16 cellular contexts compared by ENCODE assay signal in the genomic region with DNA sequence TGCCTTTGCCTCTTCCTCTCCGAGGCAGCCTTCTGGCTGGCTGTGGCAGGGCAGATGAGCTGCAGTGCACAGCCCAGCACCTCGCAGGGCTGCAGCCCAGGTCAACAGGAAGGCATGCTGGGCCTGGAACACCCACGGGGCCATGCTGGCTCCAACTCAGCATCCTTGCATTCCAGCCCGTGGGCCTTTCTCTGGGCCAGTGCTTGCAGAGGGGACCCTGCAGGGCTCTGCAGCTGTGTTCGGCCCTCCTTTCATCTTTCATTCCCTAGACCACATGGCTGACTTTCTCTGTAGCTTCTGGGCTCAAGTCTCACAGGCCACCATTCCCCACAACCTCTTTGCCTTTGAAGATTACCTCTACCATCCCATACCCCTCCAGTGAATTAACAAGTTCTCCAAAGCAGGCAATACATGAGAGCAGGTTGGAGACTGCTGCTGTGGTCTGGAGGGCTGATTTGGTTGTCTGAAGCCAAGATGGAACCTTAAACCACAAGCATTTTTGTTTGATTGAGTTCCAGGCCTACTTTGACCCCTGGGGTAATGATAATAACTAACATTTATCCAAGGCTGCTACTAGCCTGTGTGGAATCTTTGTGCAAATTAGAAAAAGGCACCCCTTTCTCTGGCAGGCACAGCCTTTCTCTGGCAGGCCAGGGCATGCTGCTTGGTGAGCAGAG. TPM values are rescaled to one million over a fixed set of nuclear protein-coding genes. Genes with fewer than 3 reads are reported as not detected.
A peak's percentile ranks its signal among the peaks of the same experiment; 100 is the strongest.
DNase-seq lines count a peak whose midpoint lies in the region; ATAC-seq and TF ChIP-seq lines count a peak whose summit lies in the region.
"Had no signal": no experiment of that assay in that cellular context is flagged by ENCODE, and none has a peak within 500 bp of the region (broad histone marks: within the 10 kb centered on the region; RNA-seq: fewer than 3 reads in every experiment).

No MANE protein-coding gene starts in this region.

- ATAC-seq in Right ventricle myocardium inferior (no peak), heart left ventricle (no peak), GM21737 (IDR thresholded peaks at IDR 0.05; ENCODE audit: unreplicated experiment) (no peak)

- peak; percentile 11 for DNase-seq in Right ventricle myocardium inferior (ENCODE audit: missing footprints)
- DNase-seq in heart left ventricle = no peak
- DNase-seq in astrocyte of the hippocampus (ENCODE audit: low read depth, low spot score) = peak; percentile 76
- no peak for DNase-seq in erythroblast (lab: John Stamatoyannopoulos, UW)
- no peak for DNase-seq in stimulated activated CD4-positive, alpha-beta T cell treated with anti-CD3 and anti-CD28 coated beads, Interleukin-4, amount 100 ng/mL, for 24 hours
- no peak for DNase-seq in NCI-H2227 treated with DMSO at 0.1 percent for 48 hours (lab: John Stamatoyannopoulos, UW)
- DNase-seq: 8988T; CD8-positive, alpha-beta memory T cell; DMS79; GM23248; Karpas-422; NCI-H187 treated with DMSO at 0.1 percent for 48 hours; NCI-H446; OCI-M1 had no signal

- H3K36me3 ChIP-seq in heart left ventricle (peaks cover 0 to 48% (median 45%) of the 10 kb centered on the region in 9 donors), skeletal muscle tissue (ENCODE audit: control insufficient read depth in 3 of 3, insufficient read depth in 3 of 3, low read length in 3 of 3) (peaks cover 25 to 30% (median 29%) of the 10 kb centered on the region in 3 donors)

- H3K9me3 ChIP-seq in heart left ventricle = no peaks in the 10 kb centered on the region
- H3K9me3 ChIP-seq in skeletal muscle tissue (ENCODE audit: control insufficient read depth in 3 of 3, low read length in 3 of 3) = no peaks in the 10 kb centered on the region

- TF ChIP-seq POLR2A in heart left ventricle (IDR thresholded peaks at IDR 0.05) = no peak
- TF ChIP-seq POLR2A in erythroblast (IDR thresholded peaks at IDR 0.05; ENCODE audit: low read length) = peak; percentile 14

- 46 to 67% (median 61%) methylated on average over 5 of the region's 5 CpGs for WGBS in heart left ventricle, 4 donors

- H3K27ac ChIP-seq in heart left ventricle (no peak overlapping the region), skeletal muscle tissue (ENCODE audit: low read depth, low read length) (no peak overlapping the region)
- H3K27ac ChIP-seq: GM23248 had no signal

- no peak for TF ChIP-seq CTCF in heart left ventricle (IDR thresholded peaks at IDR 0.05)

- intact Hi-C loops in Right ventricle myocardium inferior (cut with DNase I) = no loop called here
- intact Hi-C loops in heart left ventricle (cut with DNase I) = no loop called here

- peaks cover 3 to 29% (median 18%) of the 10 kb centered on the region in 12 donors for H3K4me1 ChIP-seq in heart left ventricle
- H3K4me1 ChIP-seq in skeletal muscle tissue (ENCODE audit: control insufficient read depth in 3 of 3, insufficient read depth in 3 of 3, low read length in 3 of 3) = peaks cover 17 to 39% (median 29%) of the 10 kb centered on the region in 3 donors

- peak overlapping the region in 2 of 3 donors; percentile 28 to 30 for H3K9ac ChIP-seq in skeletal muscle tissue (ENCODE audit: low read depth in 1 of 3, low read length in 3 of 3)
- H3K9ac ChIP-seq: GM23248 had no signal

- H3K4me3 ChIP-seq in heart left ventricle = no peak overlapping the region
- no peak overlapping the region for H3K4me3 ChIP-seq in skeletal muscle tissue (ENCODE audit: low read length in 3 of 3)
- H3K4me3 ChIP-seq: GM23248 had no signal

- H3K27me3 ChIP-seq in heart left ventricle = no peaks in the 10 kb centered on the region
- H3K27me3 ChIP-seq in skeletal muscle tissue (ENCODE audit: control insufficient read depth in 3 of 3, insufficient read depth in 3 of 3, low read length in 3 of 3) = no peaks in the 10 kb centered on the region

RNA-seq across cellular contexts. Expression of a gene that starts 5.9 kb away (rescaled TPM):
- total RNA-seq in Right ventricle myocardium inferior = 33.4 TPM
- total RNA-seq in heart left ventricle = 10 to 100 TPM; 21.9 to 53.2 (median 30.9) TPM
- 10 to 100 TPM; 24.1 to 36.9 TPM for polyA plus RNA-seq in heart left ventricle
- 9.4 TPM for total RNA-seq in skeletal muscle tissue

RNA-seq across cellular contexts. Expression of a gene that starts 18.1 kb away (rescaled TPM):
- total RNA-seq in Right ventricle myocardium inferior (2.9 TPM), heart left ventricle (1 to 10 TPM; 1.3 to 3.6 (median 2.0) TPM), skeletal muscle tissue (2.6 TPM)
- 1 to 10 TPM; 1.2 to 2.7 TPM for polyA plus RNA-seq in heart left ventricle

RNA-seq across cellular contexts. Expression of a gene that starts 18.2 kb away (rescaled TPM):
- total RNA-seq in Right ventricle myocardium inferior (27.1 TPM), heart left ventricle (10 to 100 TPM; 15.2 to 40.3 (median 22.1) TPM), skeletal muscle tissue (44.4 TPM)
- polyA plus RNA-seq in heart left ventricle = 10 to 100 TPM; 37.9 to 51.4 TPM

RNA-seq across cellular contexts. Expression of a gene that starts 28.9 kb away (rescaled TPM):
- total RNA-seq in Right ventricle myocardium inferior (274 TPM), heart left ventricle (100 to 1,000 TPM; 211 to 406 (median 229) TPM), skeletal muscle tissue (162 TPM)
- 100 to 1,000 TPM; 178 to 407 TPM for polyA plus RNA-seq in heart left ventricle

RNA-seq across cellular contexts. Expression of a gene that starts 34.7 kb away (rescaled TPM):
- total RNA-seq in Right ventricle myocardium inferior (0.35 TPM), heart left ventricle (under 1 TPM in 4 of 9 donors, not detected in 5; 0.12 to 0.68 (median 0.29) TPM), skeletal muscle tissue (under 0.01 TPM)
- polyA plus RNA-seq in heart left ventricle = under 1 TPM; 0.19 to 0.36 TPM
- total RNA-seq: CD8-positive, alpha-beta memory T cell; GM23248 had no signal
- polyA plus RNA-seq: CD8-positive, alpha-beta memory T cell; GM23248 had no signal

Comparison
In these comparisons a context has a peak if more than half of its experiments do, and no peak if none do; other contexts are left out.
1. DNase-seq: peak in Right ventricle myocardium inferior (single experiment) and astrocyte of the hippocampus (single experiment); none in heart left ventricle (0 of 5), erythroblast (0 of 2), stimulated activated CD4-positive, alpha-beta T cell treated with anti-CD3 and anti-CD28 coated beads, Interleukin-4, amount 100 ng/mL, for 24 hours (single experiment) and NCI-H2227 treated with DMSO at 0.1 percent for 48 hours (single experiment).